Comparison of ENCODE assay signal across 8 cellular contexts in the genomic region with DNA sequence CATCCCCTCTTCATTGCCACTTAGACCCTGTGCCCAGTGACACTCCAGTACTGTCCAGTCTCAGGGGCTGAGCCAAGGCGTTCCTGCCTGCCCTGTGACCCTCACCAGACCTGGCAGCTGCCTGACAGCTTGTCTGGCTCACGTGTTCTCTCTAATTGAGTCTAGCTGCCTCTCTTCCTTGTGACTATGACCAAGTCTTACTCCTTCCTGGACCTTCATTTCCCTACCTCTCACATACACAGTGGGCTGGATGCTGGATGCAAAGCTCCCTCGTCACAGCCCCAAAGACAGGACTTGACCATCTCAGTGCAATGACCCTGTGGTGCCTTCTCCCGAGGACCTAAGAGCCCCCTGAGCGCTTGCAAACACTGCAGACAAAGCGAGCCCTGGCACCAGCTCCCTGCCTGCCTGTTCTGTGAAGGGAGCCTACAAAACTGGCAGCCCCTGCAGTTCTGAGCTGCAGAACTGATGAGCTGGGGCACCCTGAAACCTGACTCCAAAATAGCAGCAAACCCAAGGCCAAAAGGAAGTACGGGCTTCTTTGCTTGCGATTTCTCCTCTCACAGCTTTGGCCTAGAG. TPM values are rescaled to one million over a fixed set of nuclear protein-coding genes. Genes with fewer than 3 reads are reported as not detected.
DNase-seq lines count a peak whose midpoint lies in the region; ATAC-seq, FAIRE-seq and TF ChIP-seq lines count a peak whose summit lies in the region.

No MANE protein-coding gene starts in this region.

- WGBS in SK-N-SH (ENCODE audit: low lambda C conversion rate): 65% methylated on average over 8 of the region's 8 CpGs

- H3K4me3 Mint-ChIP-seq in activated naive CD8-positive, alpha-beta T cell: peak overlapping the region; percentile 95
- H3K4me3 Mint-ChIP-seq in immature natural killer cell: peak overlapping the region; percentile 89 to 93 (median 89)
- peak overlapping the region; percentile 79 to 87 for H3K4me3 Mint-ChIP-seq in stimulated activated naive CD8-positive, alpha-beta T cell treated with anti-CD3 and anti-CD28 coated beads, Interleukin-15, amount 100 ng/mL, for 72 hours

- no peak for TF ChIP-seq EP300 in SK-N-SH (IDR thresholded peaks at IDR 0.05; ENCODE audit: borderline replicate concordance in 1 of 2, low read depth in 1 of 2, low read length in 1 of 2)

- TF ChIP-seq RAD21 in SK-N-SH (IDR thresholded peaks at IDR 0.05; ENCODE audit: low read length): no peak

- no peak for FAIRE-seq in D721Med (lab: Jason Lieb, UNC)

- peaks cover 3 to 22% of the 10 kb centered on the region in 2 experiments for H3K36me3 ChIP-seq in SK-N-SH (replicated peaks in 1 of 2; ENCODE audit: control insufficient read depth in 1 of 2, insufficient read depth in 2 of 2, low read length in 1 of 2)

- H3K27ac Mint-ChIP-seq in activated naive CD8-positive, alpha-beta T cell: peak overlapping the region; percentile 79
- H3K27ac Mint-ChIP-seq in immature natural killer cell: peak overlapping the region in 4 of 6 donors; percentile 0 to 83 (median 43)
- peak overlapping the region; percentile 72 to 74 for H3K27ac Mint-ChIP-seq in stimulated activated naive CD8-positive, alpha-beta T cell treated with anti-CD3 and anti-CD28 coated beads, Interleukin-15, amount 100 ng/mL, for 72 hours

- CTCF ChIA-PET in SK-N-SH (lab: Yijun Ruan, JAX): interaction anchor here (0.7 to 1.4 kb wide), 3 partner anchors 10 to 22 kb away, joined by 3 to 4 read pairs (median 4); no protein-coding TSS in a partner anchor

- H3K27me3 ChIP-seq in SK-N-SH (ENCODE audit: insufficient read depth): no peaks in the 10 kb centered on the region

- H3K27ac ChIP-seq in SK-N-SH (ENCODE audit: low read depth in 2 of 2, low read length in 1 of 2): no peak overlapping the region; a peak in 1 of 4 replicates

- H3K4me3 ChIP-seq in SK-N-SH (ENCODE audit: low read depth in 2 of 2, low read length in 1 of 2): peak overlapping the region; percentile 70 to 78

- TF ChIP-seq CTCF in SK-N-SH (IDR thresholded peaks at IDR 0.05) (no peak), D721Med (IDR thresholded peaks at IDR 0.05; ENCODE audit: insufficient read depth, missing control alignments) (no peak)

- peaks cover 15 to 66% of the 10 kb centered on the region in 2 experiments for H3K4me1 ChIP-seq in SK-N-SH (ENCODE audit: control insufficient read depth in 1 of 2, insufficient read depth in 2 of 2, low read depth in 1 of 2, low read length in 1 of 2)

- peak overlapping the region; percentile 99 for H3K4me2 ChIP-seq in SK-N-SH

- no peaks in the 10 kb centered on the region for H3K9me3 ChIP-seq in SK-N-SH

- H4K20me1 ChIP-seq in SK-N-SH (ENCODE audit: insufficient read depth): peaks cover 62% of the 10 kb centered on the region

- ATAC-seq in SK-N-SH treated with all-trans-retinoic acid at 6 μM for 48 hours (no peak), HG02763 (IDR thresholded peaks at IDR 0.05; ENCODE audit: unreplicated experiment) (no peak)
- no peak for ATAC-seq in stimulated activated naive CD8-positive, alpha-beta T cell treated with anti-CD3 and anti-CD28 coated beads, Interleukin-15, amount 100 ng/mL, for 72 hours

- peaks cover 12% of the 10 kb centered on the region for H3K36me3 Mint-ChIP-seq in activated naive CD8-positive, alpha-beta T cell
- H3K36me3 Mint-ChIP-seq in immature natural killer cell: peaks cover 0 to 2% (median under 1%) of the 10 kb centered on the region in 3 donors

- no peaks in the 10 kb centered on the region for H3K9me2 ChIP-seq in SK-N-SH

- H3K9ac ChIP-seq in SK-N-SH: peak overlapping the region; percentile 77

- POLR2A ChIA-PET in SK-N-SH (lab: Yijun Ruan, JAX): no interaction called here

- H3K4me1 Mint-ChIP-seq in activated naive CD8-positive, alpha-beta T cell (ENCODE audit: low read depth): peaks cover 75% of the 10 kb centered on the region
- peaks cover 89 to 92% of the 10 kb centered on the region in 2 donors for H3K4me1 Mint-ChIP-seq in immature natural killer cell
- peaks cover 85% of the 10 kb centered on the region for H3K4me1 Mint-ChIP-seq in stimulated activated naive CD8-positive, alpha-beta T cell treated with anti-CD3 and anti-CD28 coated beads, Interleukin-15, amount 100 ng/mL, for 72 hours

- H3K79me2 ChIP-seq in SK-N-SH (ENCODE audit: insufficient read depth): peaks cover 73% of the 10 kb centered on the region

- H3K9me3 Mint-ChIP-seq in activated naive CD8-positive, alpha-beta T cell (ENCODE audit: low read depth): no peaks in the 10 kb centered on the region
- H3K9me3 Mint-ChIP-seq in immature natural killer cell: no peaks in the 10 kb centered on the region
- H3K9me3 Mint-ChIP-seq in stimulated activated naive CD8-positive, alpha-beta T cell treated with anti-CD3 and anti-CD28 coated beads, Interleukin-15, amount 100 ng/mL, for 72 hours: no peaks in the 10 kb centered on the region

- no peaks in the 10 kb centered on the region for H3F3A ChIP-seq in SK-N-SH (replicated peaks; ENCODE audit: insufficient read depth)

- no peak overlapping the region for H2AFZ ChIP-seq in SK-N-SH (ENCODE audit: low read depth)

- DNase-seq in SK-N-SH: no peak
- no peak for DNase-seq in immature natural killer cell
- no peak for DNase-seq in stimulated activated naive CD8-positive, alpha-beta T cell treated with anti-CD3 and anti-CD28 coated beads, Interleukin-15, amount 100 ng/mL, for 72 hours
- DNase-seq in hippocampal formation (lab: John Stamatoyannopoulos, UW): no peak
- no peak for DNase-seq in D721Med (ENCODE audit: insufficient read length, low spot score)

- no peaks in the 10 kb centered on the region for H3K27me3 Mint-ChIP-seq in activated naive CD8-positive, alpha-beta T cell
- H3K27me3 Mint-ChIP-seq in immature natural killer cell (ENCODE audit: low read depth in 3 of 3): peaks cover 0 to 11% (median 5%) of the 10 kb centered on the region in 3 donors
- H3K27me3 Mint-ChIP-seq in stimulated activated naive CD8-positive, alpha-beta T cell treated with anti-CD3 and anti-CD28 coated beads, Interleukin-15, amount 100 ng/mL, for 72 hours: no peaks in the 10 kb centered on the region

TF ChIP-seq in SK-N-SH, 30 proteins besides CTCF, POLR2A, EP300 and RAD21:
- no peak for TF ChIP-seq RFX5 (IDR thresholded peaks at IDR 0.05; ENCODE audit: low read length)
- TF ChIP-seq MXI1 (IDR thresholded peaks at IDR 0.05; ENCODE audit: low read depth, low read length): peak; percentile 54; the same call in 1 of the 2 replicates

TF ChIP-seq in SK-N-SH treated with all-trans-retinoic acid at 6 μM for 48 hours, 23 proteins besides CTCF, POLR2A, EP300 and RAD21:
- TF ChIP-seq PPARA (CRISPR knock-in tag; IDR thresholded peaks at IDR 0.05; ENCODE audit: borderline replicate concordance) (no peak), ZNF565 (CRISPR knock-in tag; conservative IDR thresholded peaks at IDR 0.05; ENCODE audit: low read depth) (no peak), ZNF70 (CRISPR knock-in tag; IDR thresholded peaks at IDR 0.05) (no peak)

RNA-seq across cellular contexts. Expression of a gene that starts 1.7 kb away (rescaled TPM):
- polyA plus RNA-seq in SK-N-SH (2012; rRNA removed) (48.2 and 55.5 TPM in 2 replicates), immature natural killer cell (10 to 100 TPM; 35.2 to 49.8 (median 45.9) TPM)
- polyA plus RNA-seq in SK-N-SH (2012; cell fraction: cytosol; rRNA removed): 37.8 and 49.5 TPM in 2 replicates
- 27.7 and 34.0 TPM in 2 replicates for polyA plus RNA-seq in SK-N-SH (2012; cell fraction: nucleus; rRNA removed)

RNA-seq across cellular contexts. Expression of a gene that starts 3.8 kb away (rescaled TPM):
- polyA plus RNA-seq in SK-N-SH (2012; rRNA removed) (9.2 and 13.7 TPM in 2 replicates), immature natural killer cell (10 to 100 TPM in 1 of 3 donors, 1 to 10 TPM in 2; 5.6 to 19.9 (median 5.6) TPM)
- polyA plus RNA-seq in SK-N-SH (2012; cell fraction: cytosol; rRNA removed): 9.3 and 12.0 TPM in 2 replicates
- 22.7 and 22.9 TPM in 2 replicates for polyA plus RNA-seq in SK-N-SH (2012; cell fraction: nucleus; rRNA removed)
